1 cellular context compared by ENCODE assay signal in genomic region chr10:5806745-5807144, GRCh38.
TF ChIP-seq lines count a peak whose summit lies in the region.

No MANE protein-coding gene starts in this region.

TF ChIP-seq in HepG2, 621 proteins besides CTCF, POLR2A, EP300 and RAD21 (continues in another document):
- TF ChIP-seq ZFX (CRISPR knock-in tag; IDR thresholded peaks at IDR 0.05; ENCODE audit: low read depth) (peak; percentile 65), LCORL (IDR thresholded peaks at IDR 0.05) (no peak), LCORL (CRISPR knock-in tag; IDR thresholded peaks at IDR 0.05) (0 out of 2 replicates have a peak, but pooled peaks have one; percentile 52), PCBP2 (optimal IDR thresholded peaks at IDR 0.05; ENCODE audit: low read depth, low read length, poor library complexity, severe bottlenecking) (no peak), ZBTB14 (CRISPR knock-in tag; IDR thresholded peaks at IDR 0.05) (no peak), ETV6 (CRISPR knock-in tag; conservative IDR thresholded peaks at IDR 0.05) (no peak), KMT2B (CRISPR knock-in tag; IDR thresholded peaks at IDR 0.05) (no peak), RXRB (CRISPR knock-in tag; IDR thresholded peaks at IDR 0.05; ENCODE audit: borderline replicate concordance) (peak; percentile 23; the same call in 1 of the 2 replicates), PHF21A (CRISPR knock-in tag; IDR thresholded peaks at IDR 0.05) (peak; percentile 55), GFI1 (CRISPR knock-in tag; IDR thresholded peaks at IDR 0.05; ENCODE audit: borderline replicate concordance) (peak; percentile 86), NCOA2 (CRISPR knock-in tag; IDR thresholded peaks at IDR 0.05) (0 out of 2 replicates have a peak, but pooled peaks have one; percentile 31), GATAD2A (CRISPR knock-in tag; IDR thresholded peaks at IDR 0.05) (0 out of 2 replicates have a peak, but pooled peaks have one; percentile 7), ZBTB25 (CRISPR knock-in tag; IDR thresholded peaks at IDR 0.05) (no peak), SMYD3 (CRISPR knock-in tag; IDR thresholded peaks at IDR 0.05) (no peak), POLR2AphosphoS5 (IDR thresholded peaks at IDR 0.05; ENCODE audit: low read depth, low read length) (no peak), AFF4 (CRISPR knock-in tag; IDR thresholded peaks at IDR 0.05) (no peak), ZBTB43 (CRISPR knock-in tag; conservative IDR thresholded peaks at IDR 0.05) (0 out of 2 replicates have a peak, but pooled peaks have one; percentile 69), ZNF232 (CRISPR knock-in tag; IDR thresholded peaks at IDR 0.05; ENCODE audit: borderline replicate concordance) (no peak), ATF2 (CRISPR knock-in tag; IDR thresholded peaks at IDR 0.05) (no peak), TCF7 (IDR thresholded peaks at IDR 0.05; ENCODE audit: low read depth) (peak; percentile 31; the same call in 1 of the 2 replicates), ZFY (CRISPR knock-in tag; IDR thresholded peaks at IDR 0.05) (peak; percentile 50), PRDM4 (CRISPR knock-in tag; IDR thresholded peaks at IDR 0.05; ENCODE audit: borderline replicate concordance) (no peak), ZC3H13 (CRISPR knock-in tag; IDR thresholded peaks at IDR 0.05) (no peak), ZFP82 (CRISPR knock-in tag; IDR thresholded peaks at IDR 0.05; ENCODE audit: borderline replicate concordance) (no peak), ZNF577 (CRISPR knock-in tag; IDR thresholded peaks at IDR 0.05; ENCODE audit: borderline replicate concordance, low read depth) (no peak), HNF4G (IDR thresholded peaks at IDR 0.05; ENCODE audit: borderline replicate concordance, low read depth, low read length) (peak; percentile 58; the same call in 1 of the 2 replicates), HNF4G (CRISPR knock-in tag; IDR thresholded peaks at IDR 0.05; ENCODE audit: borderline replicate concordance, low read depth) (no peak), BHLHE40 (IDR thresholded peaks at IDR 0.05; ENCODE audit: low read length) (no peak), PBX2 (CRISPR knock-in tag; IDR thresholded peaks at IDR 0.05) (no peak), TBP (CRISPR knock-in tag; IDR thresholded peaks at IDR 0.05) (no peak), FOXA1 (IDR thresholded peaks at IDR 0.05) (no peak), FOXA1 (CRISPR knock-in tag; IDR thresholded peaks at IDR 0.05) (no peak), HNRNPK (IDR thresholded peaks at IDR 0.05; ENCODE audit: low read depth, low read length, poor library complexity, severe bottlenecking) (no peak), ZNF639 (CRISPR knock-in tag; conservative IDR thresholded peaks at IDR 0.05) (no peak), HMGXB3 (CRISPR knock-in tag; IDR thresholded peaks at IDR 0.05; ENCODE audit: borderline replicate concordance) (no peak), THAP9 (CRISPR knock-in tag; IDR thresholded peaks at IDR 0.05; ENCODE audit: borderline replicate concordance) (no peak), ZNF576 (CRISPR knock-in tag; IDR thresholded peaks at IDR 0.05) (no peak)
